ENCODE assay signal across 15 cellular contexts in the genomic region with DNA sequence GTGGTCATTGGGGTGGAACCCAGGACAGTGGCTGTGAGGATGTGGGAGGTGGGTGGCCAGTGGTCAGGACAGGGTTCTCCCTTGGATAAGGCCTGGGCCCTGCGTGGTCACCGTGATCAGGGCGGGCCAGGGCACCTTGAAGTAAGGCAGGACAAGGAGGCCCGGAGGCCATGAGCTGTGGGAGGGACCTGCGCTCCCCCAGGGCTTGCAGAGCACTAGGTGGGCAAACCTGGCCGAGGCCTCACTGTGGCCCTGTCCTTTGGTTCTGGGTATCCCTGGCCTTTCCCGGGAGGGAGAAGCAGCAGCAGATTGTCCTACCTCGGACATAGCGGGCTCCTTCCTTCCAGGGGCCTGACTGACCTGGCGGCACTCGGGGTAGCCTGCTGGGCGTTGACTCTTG.
"Had no signal": no experiment of that assay in that cellular context is flagged by ENCODE, and none has a peak within 500 bp of the region (broad histone marks: within the 10 kb centered on the region; RNA-seq: fewer than 3 reads in every experiment).

No MANE protein-coding gene starts in this region.

- H3K4me3 Mint-ChIP-seq: stimulated activated naive B cell treated with anti-CD40 and anti-IgM and Interleukin-4, amounts not matched to agents 10 μg/mL and 1 μg/mL and 100 μg/mL, for 72 hours had no signal

- H3K4me3 ChIP-seq: smooth muscle cell, thoracic aorta had no signal

- H3K27ac Mint-ChIP-seq: activated naive CD4-positive, alpha-beta T cell treated with anti-CD3 and anti-CD28 coated beads for 36 hours; activated naive CD8-positive, alpha-beta T cell treated with anti-CD3 and anti-CD28 coated beads, Interleukin-2, amount 50 U/mL, for 24 hours; activated T-cell treated with anti-CD3 and anti-CD28 coated beads, Interleukin-2, amount 50 U/mL, for 72 hours; mesothelial cell of epicardium; stimulated activated naive B cell treated with anti-CD40 and anti-IgM and Interleukin-4, amounts not matched to agents 10 μg/mL and 1 μg/mL and 100 μg/mL, for 72 hours had no signal

- H3K9me3 ChIP-seq: heart right ventricle, sigmoid colon, thoracic aorta, upper lobe of left lung had no signal

- H3K9me3 Mint-ChIP-seq: activated naive CD4-positive, alpha-beta T cell treated with anti-CD3 and anti-CD28 coated beads for 36 hours; activated naive CD8-positive, alpha-beta T cell treated with anti-CD3 and anti-CD28 coated beads, Interleukin-2, amount 50 U/mL, for 24 hours; activated T-cell treated with anti-CD3 and anti-CD28 coated beads, Interleukin-2, amount 50 U/mL, for 72 hours; mesothelial cell of epicardium; stimulated activated naive B cell treated with anti-CD40 and anti-IgM and Interleukin-4, amounts not matched to agents 10 μg/mL and 1 μg/mL and 100 μg/mL, for 72 hours had no signal

- ATAC-seq: SK-N-SH treated with all-trans-retinoic acid at 6 μM for 48 hours had no signal

- H3K36me3 Mint-ChIP-seq: mesothelial cell of epicardium; stimulated activated naive B cell treated with anti-CD40 and anti-IgM and Interleukin-4, amounts not matched to agents 10 μg/mL and 1 μg/mL and 100 μg/mL, for 72 hours had no signal

- H3K36me3 ChIP-seq: heart right ventricle, sigmoid colon, thoracic aorta, upper lobe of left lung had no signal

- H3K27ac ChIP-seq: coronary artery, heart right ventricle, sigmoid colon, thoracic aorta, upper lobe of left lung had no signal

- DNase-seq: activated effector memory CD4-positive, alpha-beta T cell treated with Interleukin-2 at 50 U/mL for 16 hours; cerebellar nuclear complex; heart right ventricle; mammary epithelial cell; stimulated activated naive B cell treated with anti-CD40 and anti-IgM and Interleukin-4, amounts not matched to agents 10 μg/mL and 1 μg/mL and 100 μg/mL, for 72 hours had no signal
